8 cellular contexts compared by ENCODE assay signal in genomic region chr1:28437260-28437923, GRCh38.
DNase-seq lines count a peak whose midpoint lies in the region; ATAC-seq, FAIRE-seq and TF ChIP-seq lines count a peak whose summit lies in the region.

No MANE protein-coding gene starts in this region.

- peak overlapping the region; percentile 50 for H3K27ac ChIP-seq in C4-2B
- peak overlapping the region; percentile 49 for H3K27ac ChIP-seq in endothelial cell of umbilical vein (ENCODE audit: insufficient read depth, low read depth, low read length)
- peak overlapping the region; percentile 45 for H3K27ac ChIP-seq in neutrophil

- no peak overlapping the region for H2AFZ ChIP-seq in endothelial cell of umbilical vein (ENCODE audit: low read depth, low read length)

- H3K27me3 ChIP-seq in endothelial cell of umbilical vein (ENCODE audit: control insufficient read depth in 2 of 2, insufficient read depth in 2 of 2, low read length in 2 of 2), result no peaks in the 10 kb centered on the region
- H3K27me3 ChIP-seq in neutrophil, result no peaks in the 10 kb centered on the region

- TF ChIP-seq CTCF in C4-2B (conservative IDR thresholded peaks at IDR 0.05), result no peak
- no peak for TF ChIP-seq CTCF in endothelial cell of umbilical vein (IDR thresholded peaks at IDR 0.05; ENCODE audit: extremely low read depth in 1 of 2, insufficient read depth in 1 of 2, low read depth in 1 of 2, low read length in 2 of 2)
- no peak for TF ChIP-seq CTCF in neutrophil (IDR thresholded peaks at IDR 0.05)

- peak; percentile 74 for FAIRE-seq in endothelial cell of umbilical vein (lab: Jason Lieb, UNC)

- H3K36me3 ChIP-seq in endothelial cell of umbilical vein (ENCODE audit: control insufficient read depth in 2 of 2, extremely low read depth in 1 of 2, insufficient read depth in 2 of 2, low read length in 2 of 2) (no peaks in the 10 kb centered on the region), neutrophil (no peaks in the 10 kb centered on the region)

- POLR2A ChIA-PET in endothelial cell of umbilical vein (lab: Charles Lee), result interaction anchor here (0.6 to 1.9 kb wide), 18 partner anchors 8 to 571 kb away, joined by 3 to 14 read pairs (median 5); partner anchors contain the start of gene RCC1

- DNase-seq in NCI-H82 treated with DMSO at 0.1 percent for 48 hours (lab: John Stamatoyannopoulos, UW; ENCODE audit: unreplicated experiment) (peak; percentile 61), endothelial cell of umbilical vein (ENCODE audit: low read depth, low spot score) (peak; percentile 68)

- TSS peak; percentile 99 for BruUV-seq in endothelial cell of umbilical vein (replicated peaks; lab: Mats Ljungman, UMichigan)

- H4K20me1 ChIP-seq in endothelial cell of umbilical vein (replicated peaks; ENCODE audit: control insufficient read depth, extremely low read depth, insufficient read depth, low read length), result no peaks in the 10 kb centered on the region

- intact Hi-C loops in endothelial cell of umbilical vein (cut with micrococcal nuclease), result no loop called here

- no peaks in the 10 kb centered on the region for H3K9me3 ChIP-seq in endothelial cell of umbilical vein (replicated peaks; ENCODE audit: control insufficient read depth, insufficient read depth, low read length)
- no peaks in the 10 kb centered on the region for H3K9me3 ChIP-seq in neutrophil

- dilution Hi-C loops in endothelial cell of umbilical vein (cut with MboI; ENCODE audit: extremely low pct_ligation_motif_present, low sequenced_read_pairs), result no loop called here

- H3K9ac ChIP-seq in endothelial cell of umbilical vein (replicated peaks; ENCODE audit: extremely low read depth, insufficient read depth, low read length), result no peak overlapping the region

- ATAC-seq in HG03460 (IDR thresholded peaks at IDR 0.05; ENCODE audit: unreplicated experiment), result no peak
- ATAC-seq in HG03520 (IDR thresholded peaks at IDR 0.05; ENCODE audit: unreplicated experiment), result no peak
- no peak for ATAC-seq in GM21576 (IDR thresholded peaks at IDR 0.05; ENCODE audit: unreplicated experiment)
- no peak for ATAC-seq in HG03108 (IDR thresholded peaks at IDR 0.05; ENCODE audit: unreplicated experiment)

- H3K4me3 ChIP-seq in endothelial cell of umbilical vein (replicated peaks in 1 of 3; ENCODE audit: insufficient read depth in 1 of 3, low read depth in 1 of 3, low read length in 3 of 3) (no peak overlapping the region), neutrophil (ENCODE audit: low read depth in 1 of 2, low read length in 1 of 2) (no peak overlapping the region)

- peaks cover 27% of the 10 kb centered on the region for H3K4me1 ChIP-seq in endothelial cell of umbilical vein (ENCODE audit: control insufficient read depth, extremely low read depth, insufficient read depth, low read length)
- H3K4me1 ChIP-seq in neutrophil (ENCODE audit: control insufficient read depth in 1 of 2, insufficient read depth in 1 of 2, low read depth in 1 of 2, low read length in 1 of 2), result peaks cover 9 to 15% of the 10 kb centered on the region in 2 experiments

- no peak for TF ChIP-seq POLR2A in endothelial cell of umbilical vein (IDR thresholded peaks at IDR 0.05; ENCODE audit: low read depth, low read length)

- CTCF ChIA-PET in endothelial cell of umbilical vein (lab: Charles Lee), result interaction anchor here (0.8 to 3.9 kb wide), 10 partner anchors 8 to 39 kb away, joined by 3 to 20 read pairs (median 5); no protein-coding TSS in a partner anchor

- no peaks in the 10 kb centered on the region for H3K9me1 ChIP-seq in endothelial cell of umbilical vein (replicated peaks; ENCODE audit: control insufficient read depth, extremely low read depth, insufficient read depth, low read length)

- peak overlapping the region; percentile 55 for H3K4me2 ChIP-seq in endothelial cell of umbilical vein (ENCODE audit: insufficient read depth, low read length)

- peaks cover 26% of the 10 kb centered on the region for H3K79me2 ChIP-seq in endothelial cell of umbilical vein (ENCODE audit: control insufficient read depth, insufficient read depth, low read length)

TF ChIP-seq in endothelial cell of umbilical vein, 7 proteins besides CTCF, POLR2A, EP300 and RAD21:
- peak; percentile 34 for TF ChIP-seq FOS (IDR thresholded peaks at IDR 0.05; ENCODE audit: borderline replicate concordance, insufficient read depth, low read length)
- TF ChIP-seq POLR2AphosphoS5 (IDR thresholded peaks at IDR 0.05; ENCODE audit: insufficient read depth, low read depth, low read length), result no peak
- peak; percentile 46 for TF ChIP-seq JUN (IDR thresholded peaks at IDR 0.05; ENCODE audit: borderline replicate concordance, insufficient read depth, insufficient read length, low read depth)
